In genomic region chr12:108306506-108306905, GRCh38 we compare ENCODE assay signal across 15 cellular contexts. TPM values are rescaled to one million over a fixed set of nuclear protein-coding genes. Genes with fewer than 3 reads are reported as not detected.
DNase-seq lines count a peak whose midpoint lies in the region; ATAC-seq and TF ChIP-seq lines count a peak whose summit lies in the region.
"Had no signal": no experiment of that assay in that cellular context is flagged by ENCODE, and none has a peak within 500 bp of the region (broad histone marks: within the 10 kb centered on the region; RNA-seq: fewer than 3 reads in every experiment).

No MANE protein-coding gene starts in this region.

- H3K79me1 ChIP-seq in mesendoderm (ENCODE audit: low read length) = no peaks in the 10 kb centered on the region

- no peak for TF ChIP-seq EP300 in suprapubic skin (IDR thresholded peaks at IDR 0.05)

- TF ChIP-seq CTCF in Loucy (conservative IDR thresholded peaks at IDR 0.05; ENCODE audit: low read length) = no peak
- TF ChIP-seq CTCF in brain (conservative IDR thresholded peaks at IDR 0.05) = no peak
- TF ChIP-seq CTCF in suprapubic skin (IDR thresholded peaks at IDR 0.05) = no peak

- no peaks in the 10 kb centered on the region for H3K79me2 ChIP-seq in Loucy (ENCODE audit: insufficient read depth, low read length)
- no peaks in the 10 kb centered on the region for H3K79me2 ChIP-seq in mesendoderm (ENCODE audit: control insufficient read depth, insufficient read depth, low read length)

- H3K9me3 Mint-ChIP-seq in brain = no peaks in the 10 kb centered on the region

- H4K8ac ChIP-seq in mesendoderm (ENCODE audit: low read depth, low read length) = no peak overlapping the region

- peak overlapping the region in 4 of 5 experiments; percentile 3 to 77 (median 50) for H3K27ac Mint-ChIP-seq in brain
- H3K27ac Mint-ChIP-seq: activated naive CD8-positive, alpha-beta T cell had no signal

- no peak overlapping the region for H3K18ac ChIP-seq in mesendoderm (ENCODE audit: low read length)

- no peaks in the 10 kb centered on the region for H3F3A ChIP-seq in Loucy (ENCODE audit: low read depth)

- no peak overlapping the region for H4K5ac ChIP-seq in mesendoderm (ENCODE audit: low read length)

- H3K9me3 ChIP-seq in Loucy (ENCODE audit: insufficient read depth, low read depth, low read length) (no peaks in the 10 kb centered on the region), suprapubic skin (no peaks in the 10 kb centered on the region)
- H3K9me3 ChIP-seq: HAP-1, SK-N-SH, spleen had no signal

- H3K36me3 Mint-ChIP-seq in brain = no peaks in the 10 kb centered on the region
- H3K36me3 Mint-ChIP-seq: activated naive CD8-positive, alpha-beta T cell had no signal

- 0 out of 2 replicates have a peak overlapping the region, but pooled peaks have one; percentile 4 for H2AFZ ChIP-seq in Loucy (ENCODE audit: low read length)

- H3K27me3 Mint-ChIP-seq in brain = peaks cover 3% of the 10 kb centered on the region

- H3K4ac ChIP-seq in mesendoderm (ENCODE audit: low read depth, low read length) = no peak overlapping the region

- no peak for ATAC-seq in left colon

- H3K4me3 Mint-ChIP-seq in brain = no peak overlapping the region
- H3K4me3 Mint-ChIP-seq: activated naive CD8-positive, alpha-beta T cell had no signal

- intact Hi-C loops in left colon (cut with DNase I, micrococcal nuclease) = no loop called here

- H3K23ac ChIP-seq in mesendoderm (ENCODE audit: low read length) = no peak overlapping the region

- peaks cover 27% of the 10 kb centered on the region for H3K4me1 ChIP-seq in Loucy (ENCODE audit: insufficient read depth, low read length, poor library complexity, severe bottlenecking)
- H3K4me1 ChIP-seq in mesendoderm (ENCODE audit: control insufficient read depth, low read depth, low read length) = peaks cover 11% of the 10 kb centered on the region
- peaks cover 66% of the 10 kb centered on the region for H3K4me1 ChIP-seq in suprapubic skin
- H3K4me1 ChIP-seq: HAP-1 had no signal

- H2BK5ac ChIP-seq in mesendoderm (ENCODE audit: low read length) = no peak overlapping the region

- no peaks in the 10 kb centered on the region for H3K9me2 ChIP-seq in Loucy (replicated peaks; ENCODE audit: low read depth, low read length)
- H3K9me2 ChIP-seq: SK-N-SH had no signal

- H3K4me2 ChIP-seq in Loucy (ENCODE audit: low read depth, low read length, poor library complexity, severe bottlenecking) = peak overlapping the region; percentile 58
- no peak overlapping the region for H3K4me2 ChIP-seq in mesendoderm (ENCODE audit: low read length)
- H3K4me2 ChIP-seq: SK-N-SH had no signal

- H3K27ac ChIP-seq in mesendoderm (ENCODE audit: low read depth, low read length) (no peak overlapping the region), suprapubic skin (peak overlapping the region; percentile 86)

- H3K4me3 ChIP-seq in Loucy (ENCODE audit: low read length, poor library complexity, severe bottlenecking) = no peak overlapping the region
- H3K4me3 ChIP-seq in mesendoderm (ENCODE audit: low read length) = no peak overlapping the region
- H3K4me3 ChIP-seq in suprapubic skin = no peak overlapping the region
- H3K4me3 ChIP-seq: HAP-1 had no signal

- no peak for TF ChIP-seq POLR2A in suprapubic skin (IDR thresholded peaks at IDR 0.05)

- no peaks in the 10 kb centered on the region for H4K20me1 ChIP-seq in Loucy (ENCODE audit: insufficient read depth, low read length, poor library complexity, severe bottlenecking)

- H3K56ac ChIP-seq in mesendoderm (ENCODE audit: low read length) = no peak overlapping the region

- H2BK120ac ChIP-seq in mesendoderm (ENCODE audit: low read depth, low read length) = no peak overlapping the region

- no peak overlapping the region for H2BK15ac ChIP-seq in mesendoderm (replicated peaks; ENCODE audit: low read depth)

- H3K9ac ChIP-seq in Loucy (ENCODE audit: low read depth, low read length, poor library complexity, severe bottlenecking) (peak overlapping the region; percentile 17), mesendoderm (ENCODE audit: low read length) (no peak overlapping the region)
- H3K9ac ChIP-seq: SK-N-SH had no signal

- peaks cover 80% of the 10 kb centered on the region for H3K4me1 Mint-ChIP-seq in brain

- H2AK5ac ChIP-seq in mesendoderm (ENCODE audit: low read length) = peak overlapping the region; percentile 35

- DNase-seq in mesendoderm = no peak
- no peak for DNase-seq in suprapubic skin (ENCODE audit: low spot score in 2 of 2)
- no peak for DNase-seq in stimulated activated CD4-positive, alpha-beta T cell treated with anti-CD3 and anti-CD28 coated beads, Interleukin-2, amount 100 ng/mL, for 24 hours
- no peak for DNase-seq in left colon
- DNase-seq in T1000 (lab: John Stamatoyannopoulos, UW) = no peak
- DNase-seq: activated CD8-positive, alpha-beta memory T cell treated with anti-CD3 and anti-CD28 coated beads, Interleukin-2, amount 50 U/mL, for 48 hours; DMS79 treated with DMSO at 0.1 percent for 48 hours; erythroblast; NCI-H1048; SK-N-SH; spleen had no signal

- no peaks in the 10 kb centered on the region for H3K27me3 ChIP-seq in Loucy (ENCODE audit: insufficient read depth, low read length, poor library complexity, severe bottlenecking)
- no peaks in the 10 kb centered on the region for H3K27me3 ChIP-seq in mesendoderm (ENCODE audit: insufficient read depth, low read length, poor library complexity)
- H3K27me3 ChIP-seq in suprapubic skin = peaks cover 7% of the 10 kb centered on the region

- no peaks in the 10 kb centered on the region for H3K36me3 ChIP-seq in Loucy (ENCODE audit: insufficient read depth, low read length)
- H3K36me3 ChIP-seq in mesendoderm (ENCODE audit: control insufficient read depth, insufficient read depth, low read length) = no peaks in the 10 kb centered on the region
- H3K36me3 ChIP-seq in suprapubic skin = no peaks in the 10 kb centered on the region
- H3K36me3 ChIP-seq: HAP-1 had no signal

- no CpG with 5 or more reads among the region's 3 CpGs for WGBS in mesendoderm (ENCODE audit: extremely low coverage, insufficient coverage, low lambda C conversion rate)
- 80% methylated on average over 3 of the region's 3 CpGs for WGBS in suprapubic skin

RNA-seq across cellular contexts. Expression of gene CMKLR1, which starts 32.6 kb away (rescaled TPM):
- polyA plus RNA-seq in brain (ENCODE audit: insufficient read depth, low read depth, low replicate concordance) = 1.6 TPM
- polyA plus RNA-seq in mesendoderm (2013, experiment 1 of 2) = 1.6 TPM
- polyA plus RNA-seq in mesendoderm (2013, experiment 2 of 2) = 1.6 TPM
- total RNA-seq in suprapubic skin = 1 to 10 TPM; 2.1 to 5.2 (median 3.4) TPM
- total RNA-seq in left colon = 10 to 100 TPM in 1 of 2 donors, 1 to 10 TPM in 1; 2.5 to 11.4 TPM
